Comparison of ENCODE assay signal across 29 cellular contexts in genomic region chr17:42866631-42867575, GRCh38. TPM values are rescaled to one million over a fixed set of nuclear protein-coding genes. Genes with fewer than 3 reads are reported as not detected.
"Had no signal": no experiment of that assay in that cellular context is flagged by ENCODE, and none has a peak within 500 bp of the region (broad histone marks: within the 10 kb centered on the region; RNA-seq: fewer than 3 reads in every experiment).

No MANE protein-coding gene starts in this region.

- H3K9me3 Mint-ChIP-seq: activated T-cell treated with anti-CD3 and anti-CD28 coated beads, Interleukin-2, amount 50 U/mL, for 72 hours; T-helper 1 cell treated with Interleukin-12 subunit alpha and Interleukin-12 subunit beta and Interleukin-4 antibody, amounts not matched to agents 30 μg/mL and 1 μg/mL, for 36 hours had no signal

- H3K4me1 ChIP-seq: spleen had no signal

- H3K4me3 Mint-ChIP-seq: activated B cell treated with CpG ODN at 0.5 μM for 24 hours; activated CD4-positive, alpha-beta T cell treated with anti-CD3 and anti-CD28 coated beads for 36 hours; activated naive CD4-positive, alpha-beta T cell treated with anti-CD3 and anti-CD28 coated beads for 36 hours; activated naive CD8-positive, alpha-beta T cell treated with anti-CD3 and anti-CD28 coated beads, Interleukin-2, amount 10 ng/mL, durations not matched to agents 7 days and 5 days; activated T-cell treated with anti-CD3 and anti-CD28 coated beads, Interleukin-2, amount 50 U/mL, for 72 hours; dendritic cell treated with granulocyte-macrophage colony-stimulating factor and Interleukin-4, amounts not matched to agents 40 ng/mL and 50 ng/mL, for 4 days; mesothelial cell of epicardium; nephron; T-helper 1 cell treated with Interleukin-12 subunit alpha and Interleukin-12 subunit beta and Interleukin-4 antibody, amounts not matched to agents 30 μg/mL and 1 μg/mL, for 36 hours had no signal

- ATAC-seq: activated CD4-positive, alpha-beta T cell treated with anti-CD3 and anti-CD28 coated beads for 36 hours; activated T-cell treated with anti-CD3 and anti-CD28 coated beads, Interleukin-2, amount 50 U/mL, for 72 hours; left lung had no signal

- H3K4me3 ChIP-seq: cardiac muscle cell, heart right ventricle, left lung, spleen, upper lobe of right lung had no signal

- H3K36me3 ChIP-seq: cardiac muscle cell, left lung, spleen, upper lobe of right lung had no signal

- H3K9me3 ChIP-seq: upper lobe of right lung had no signal

- H3K27me3 ChIP-seq: cardiac muscle cell, heart right ventricle, left lung, spleen, upper lobe of right lung had no signal

- H3K4me1 Mint-ChIP-seq: activated B cell treated with CpG ODN at 0.5 μM for 24 hours; activated CD4-positive, alpha-beta T cell treated with anti-CD3 and anti-CD28 coated beads for 36 hours; activated naive CD8-positive, alpha-beta T cell treated with anti-CD3 and anti-CD28 coated beads, Interleukin-2, amount 10 ng/mL, durations not matched to agents 7 days and 5 days had no signal

- H3K27ac Mint-ChIP-seq: activated B cell treated with CpG ODN at 0.5 μM for 24 hours; activated CD4-positive, alpha-beta T cell treated with anti-CD3 and anti-CD28 coated beads for 36 hours; activated naive CD4-positive, alpha-beta T cell treated with anti-CD3 and anti-CD28 coated beads for 36 hours; activated naive CD8-positive, alpha-beta T cell treated with anti-CD3 and anti-CD28 coated beads, Interleukin-2, amount 10 ng/mL, durations not matched to agents 7 days and 5 days; activated T-cell treated with anti-CD3 and anti-CD28 coated beads, Interleukin-2, amount 50 U/mL, for 72 hours; dendritic cell treated with granulocyte-macrophage colony-stimulating factor and Interleukin-4, amounts not matched to agents 40 ng/mL and 50 ng/mL, for 4 days; mesothelial cell of epicardium; T-helper 1 cell treated with Interleukin-12 subunit alpha and Interleukin-12 subunit beta and Interleukin-4 antibody, amounts not matched to agents 30 μg/mL and 1 μg/mL, for 36 hours had no signal

- DNase-seq: activated B cell treated with CpG ODN at 0.5 μM for 24 hours; activated CD4-positive, alpha-beta T cell treated with anti-CD3 and anti-CD28 coated beads for 36 hours; activated CD4-positive, alpha-beta T cell treated with anti-CD3 and anti-CD28 coated beads, Interleukin-2, amount 50 U/mL, for 48 hours; activated effector memory CD4-positive, alpha-beta T cell treated with Interleukin-2 at 50 U/mL for 16 hours; activated naive CD4-positive, alpha-beta T cell treated with anti-CD3 and anti-CD28 coated beads for 36 hours; activated naive CD8-positive, alpha-beta T cell treated with anti-CD3 and anti-CD28 coated beads, Interleukin-2, amount 10 ng/mL, durations not matched to agents 7 days and 5 days; activated T-cell treated with anti-CD3 and anti-CD28 coated beads, Interleukin-2, amount 50 U/mL, for 72 hours; amygdala; effector CD4-positive, alpha-beta T cell; erythroblast; foreskin fibroblast; heart right ventricle; left lung; nucleus accumbens; retina; spleen; stimulated activated CD4-positive, alpha-beta T cell treated with anti-CD3 and anti-CD28 coated beads, Interleukin-4, amount 100 ng/mL, for 24 hours; stimulated activated naive CD4-positive, alpha-beta T cell treated with Interleukin-2 at 50 U/mL for 16 hours; T1000; upper lobe of right lung had no signal

- H3K27ac ChIP-seq: cardiac muscle cell, heart right ventricle, left lung, spleen had no signal

- FAIRE-seq: keratinocyte had no signal

- H3K36me3 Mint-ChIP-seq: activated naive CD8-positive, alpha-beta T cell treated with anti-CD3 and anti-CD28 coated beads, Interleukin-2, amount 10 ng/mL, durations not matched to agents 7 days and 5 days had no signal

RNA-seq across cellular contexts. Expression of gene G6PC1, which starts 33.7 kb away (rescaled TPM):
- total RNA-seq: activated B cell treated with CpG ODN at 0.5 μM for 24 hours; activated CD4-positive, alpha-beta T cell treated with anti-CD3 and anti-CD28 coated beads for 36 hours; activated naive CD4-positive, alpha-beta T cell treated with anti-CD3 and anti-CD28 coated beads for 36 hours; activated naive CD8-positive, alpha-beta T cell treated with anti-CD3 and anti-CD28 coated beads, Interleukin-2, amount 10 ng/mL, durations not matched to agents 7 days and 5 days; activated T-cell treated with anti-CD3 and anti-CD28 coated beads, Interleukin-2, amount 50 U/mL, for 72 hours; cardiac muscle cell; fibroblast of lung; heart right ventricle; left lung; lung microvascular endothelial cell; mesothelial cell of epicardium; spleen; subcutaneous adipose tissue; upper lobe of right lung had no signal
- polyA plus RNA-seq: cardiac muscle cell, fibroblast of lung, heart right ventricle, keratinocyte, spleen had no signal
